ENCODE assay signal across 23 cellular contexts in the genomic region with DNA sequence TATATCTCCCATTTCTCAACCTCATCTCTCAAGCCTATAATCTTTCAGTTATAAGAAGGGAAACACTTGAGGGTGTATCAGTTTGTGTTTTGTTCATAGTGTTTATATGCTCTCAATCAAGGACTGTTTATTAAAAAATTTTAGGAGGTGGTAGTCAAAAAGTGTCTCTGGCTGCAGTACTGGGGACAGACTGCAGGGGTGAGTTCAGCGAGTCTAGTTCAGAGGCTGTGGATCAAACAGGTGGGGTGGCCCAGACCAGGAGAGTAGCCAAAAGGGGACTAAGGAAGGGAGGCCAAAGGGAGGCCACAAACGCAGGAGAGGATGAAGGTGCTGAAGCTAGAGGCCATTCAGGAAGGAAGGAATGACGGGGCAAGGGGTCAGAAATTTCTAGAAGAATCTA. TPM values are rescaled to one million over a fixed set of nuclear protein-coding genes. Genes with fewer than 3 reads are reported as not detected.
DNase-seq lines count a peak whose midpoint lies in the region; FAIRE-seq and TF ChIP-seq lines count a peak whose summit lies in the region.
"Had no signal": no experiment of that assay in that cellular context is flagged by ENCODE, and none has a peak within 500 bp of the region (broad histone marks: within the 10 kb centered on the region; RNA-seq: fewer than 3 reads in every experiment).

No MANE protein-coding gene starts in this region.

- no peak overlapping the region for H3K14ac ChIP-seq in H1 (ENCODE audit: insufficient read length)

- no peak overlapping the region for H2BK12ac ChIP-seq in H1 (ENCODE audit: low read depth, low read length)

- no peak overlapping the region for H2BK15ac ChIP-seq in H1 (ENCODE audit: low read length)

- peaks cover 3 to 5% of the 10 kb centered on the region in 2 experiments for H4K20me1 ChIP-seq in H1 (replicated peaks in 1 of 2; ENCODE audit: control insufficient read depth in 1 of 2, insufficient read depth in 2 of 2, low read length in 2 of 2)
- no peaks in the 10 kb centered on the region for H4K20me1 ChIP-seq in osteoblast (ENCODE audit: insufficient read depth, low read length)

- H2AFZ ChIP-seq in H1 (ENCODE audit: low read length) (no peak overlapping the region), osteoblast (ENCODE audit: low read length) (no peak overlapping the region)

- H3K9me3 ChIP-seq in H1 (ENCODE audit: insufficient read depth in 2 of 2, low read depth in 1 of 2, low read length in 1 of 2) (no peaks in the 10 kb centered on the region), osteoblast (ENCODE audit: low read depth, low read length) (no peaks in the 10 kb centered on the region), Peyer's patch (no peaks in the 10 kb centered on the region)
- H3K9me3 ChIP-seq: Caco-2, prostate gland, vagina had no signal

- peak overlapping the region; percentile 19; the same call in 1 of the 2 replicates for H4K8ac ChIP-seq in H1 (ENCODE audit: extremely low read depth, insufficient read depth, low read length)

- TF ChIP-seq CTCF in GM12874 (IDR thresholded peaks at IDR 0.05; ENCODE audit: insufficient read depth, low read depth, low read length): peak; percentile 22; the same call in 1 of the 2 replicates
- TF ChIP-seq CTCF in NB4 (IDR thresholded peaks at IDR 0.05; ENCODE audit: low read depth, low read length): peak; percentile 7
- TF ChIP-seq CTCF in H1 (IDR thresholded peaks at IDR 0.05; ENCODE audit: control extremely low read depth in 1 of 3, insufficient read depth in 1 of 3, low read depth in 1 of 3, low read length in 3 of 3): peak; percentile 22 to 40 (median 28); a peak in 3 of 4 replicates
- peak; percentile 23 for TF ChIP-seq CTCF in osteoblast (IDR thresholded peaks at IDR 0.05; ENCODE audit: extremely low read depth, low read depth, low read length)
- TF ChIP-seq CTCF in Peyer's patch (IDR thresholded peaks at IDR 0.05): no peak

- no peak overlapping the region for H3K18ac ChIP-seq in H1 (ENCODE audit: extremely low read depth, low read length)

- H3K4ac ChIP-seq in H1 (replicated peaks; ENCODE audit: insufficient read length, low read depth, low read length): no peak overlapping the region

- CTCF ChIA-PET in H1 (lab: Charles Lee; ENCODE audit: partially characterized antibody): interaction anchor here (0.7 to 2.1 kb wide), 23 partner anchors 9 to 239 kb away, joined by 3 to 13 read pairs (median 3); no protein-coding TSS in a partner anchor

- FAIRE-seq in H1 (lab: Jason Lieb, UNC): no peak
- FAIRE-seq: islet of Langerhans had no signal

- H3K27ac ChIP-seq in H1 (ENCODE audit: low read depth, low read length) (no peak overlapping the region), osteoblast (ENCODE audit: low read depth, low read length) (no peak overlapping the region), Peyer's patch (no peak overlapping the region)
- H3K27ac ChIP-seq: prostate gland, skin epidermis, vagina had no signal

- no peak for TF ChIP-seq EP300 in H1 (IDR thresholded peaks at IDR 0.05; ENCODE audit: borderline replicate concordance in 1 of 2, low read depth in 2 of 2, low read length in 2 of 2)

- H3K79me2 ChIP-seq in H1 (ENCODE audit: control insufficient read depth in 1 of 2, insufficient read depth in 2 of 2, low read length in 2 of 2): no peaks in the 10 kb centered on the region
- H3K79me2 ChIP-seq in osteoblast (ENCODE audit: insufficient read depth, low read length): no peaks in the 10 kb centered on the region

- H3K4me2 ChIP-seq in H1 (ENCODE audit: insufficient read depth in 1 of 2, low read depth in 2 of 2, low read length in 2 of 2) (no peak overlapping the region), osteoblast (ENCODE audit: insufficient read depth, low read length) (no peak overlapping the region)

- no peak overlapping the region for H2BK20ac ChIP-seq in H1 (ENCODE audit: low read length)

- no peak overlapping the region for H3K23ac ChIP-seq in H1 (ENCODE audit: insufficient read length)

- H2BK120ac ChIP-seq in H1 (replicated peaks; ENCODE audit: low read depth, low read length): no peak overlapping the region

- no peak overlapping the region for H2AK5ac ChIP-seq in H1 (ENCODE audit: low read depth, low read length)

- H3K9ac ChIP-seq in H1 (replicated peaks in 1 of 4; ENCODE audit: extremely low read depth in 1 of 4, low read depth in 3 of 4, low read length in 3 of 4): no peak overlapping the region

- WGBS in H1 (ENCODE audit: extremely low coverage in 1 of 2, insufficient coverage in 1 of 2, insufficient read length in 1 of 2, insufficient replicate concordance in 2 of 2, low coverage in 1 of 2, low lambda C conversion rate in 2 of 2, missing lambda C conversion rate in 1 of 2), 2 experiments: 85% methylated on average over 3 of the region's 3 CpGs; no CpG with 5 or more reads in 1 of the 2 experiments

- DNase-seq in NB4 (ENCODE audit: low read depth): no peak
- no peak for DNase-seq in H1 (ENCODE audit: low read depth in 1 of 2, low spot score in 2 of 2)
- DNase-seq in osteoblast (ENCODE audit: insufficient read length, low spot score, missing footprints): no peak
- no peak for DNase-seq in central memory CD4-positive, alpha-beta T cell
- DNase-seq in Peyer's patch: no peak
- no peak for DNase-seq in stimulated activated naive CD4-positive, alpha-beta T cell treated with Interleukin-2 at 50 U/mL for 16 hours (lab: John Stamatoyannopoulos, UW)
- DNase-seq: activated CD4-positive, alpha-beta T cell treated with anti-CD3 and anti-CD28 coated beads, Interleukin-2, amount 50 U/mL, for 48 hours; activated naive CD4-positive, alpha-beta T cell treated with anti-CD3 and anti-CD28 coated beads, Interleukin-2, amount 50 U/mL, for 16 hours; AML-193; Caco-2; mesendoderm; natural killer cell; NCI-H1436; stimulated activated CD4-positive, alpha-beta T cell treated with anti-CD3 and anti-CD28 coated beads, Interleukin-4, amount 100 ng/mL, for 24 hours; T-cell had no signal

- H3K56ac ChIP-seq in H1 (replicated peaks; ENCODE audit: insufficient read length, low read depth, low read length): no peak overlapping the region

- no peak overlapping the region for H4K5ac ChIP-seq in H1 (ENCODE audit: insufficient read length, low read depth, low read length)

- H3K4me1 ChIP-seq in H1 (replicated peaks in 1 of 4; ENCODE audit: control insufficient read depth in 3 of 4, insufficient read depth in 4 of 4, low read length in 3 of 4): peaks cover 0 to 7% (median 3%) of the 10 kb centered on the region in 4 experiments; a peak in 4 of 7 replicates
- H3K4me1 ChIP-seq in osteoblast (ENCODE audit: insufficient read depth, low read length): peaks cover 21% of the 10 kb centered on the region
- H3K4me1 ChIP-seq in Peyer's patch: no peaks in the 10 kb centered on the region
- H3K4me1 ChIP-seq: Caco-2, prostate gland, vagina had no signal

- H3K79me1 ChIP-seq in H1 (ENCODE audit: low read depth, low read length): no peaks in the 10 kb centered on the region; the same call in 1 of the 2 replicates

- no peak overlapping the region for H2BK5ac ChIP-seq in H1 (ENCODE audit: low read depth, low read length)

- no peaks in the 10 kb centered on the region for H3K23me2 ChIP-seq in H1 (ENCODE audit: low read depth, low read length)

- POLR2A ChIA-PET in H1 (lab: Charles Lee; ENCODE audit: partially characterized antibody): interaction anchor here (1.4 kb wide), 1 partner anchor 49 kb away, joined by 3 read pairs; no protein-coding TSS in a partner anchor

- H3K36me3 ChIP-seq in H1 (ENCODE audit: control insufficient read depth in 2 of 4, insufficient read depth in 4 of 4, low read length in 3 of 4): peaks cover 0 to 3% (median 0%) of the 10 kb centered on the region in 4 experiments; a peak in 2 of 8 replicates
- H3K36me3 ChIP-seq in osteoblast (ENCODE audit: insufficient read depth, low read length): no peaks in the 10 kb centered on the region
- H3K36me3 ChIP-seq in Peyer's patch: no peaks in the 10 kb centered on the region
- H3K36me3 ChIP-seq: prostate gland, vagina had no signal

- H3K27me3 ChIP-seq in H1 (replicated peaks in 1 of 4; ENCODE audit: control insufficient read depth in 3 of 4, extremely low read depth in 1 of 4, insufficient read depth in 3 of 4, low read length in 3 of 4): no peaks in the 10 kb centered on the region
- peaks cover 11% of the 10 kb centered on the region for H3K27me3 ChIP-seq in osteoblast (ENCODE audit: insufficient read depth, low read length)
- H3K27me3 ChIP-seq in Peyer's patch: no peaks in the 10 kb centered on the region
- H3K27me3 ChIP-seq: vagina had no signal

- H3K4me3 ChIP-seq in NB4 (ENCODE audit: low read depth, low read length): no peak overlapping the region
- H3K4me3 ChIP-seq in H1 (ENCODE audit: extremely low read depth in 1 of 4, insufficient read depth in 2 of 4, low read depth in 3 of 4, low read length in 4 of 4): no peak overlapping the region
- no peak overlapping the region for H3K4me3 ChIP-seq in osteoblast (ENCODE audit: insufficient read depth, low read length)
- H3K4me3 ChIP-seq in Peyer's patch: no peak overlapping the region
- H3K4me3 ChIP-seq: prostate gland, skin epidermis, vagina had no signal

- TF ChIP-seq POLR2A in NB4 (IDR thresholded peaks at IDR 0.05; ENCODE audit: extremely low read depth, insufficient read length): no peak
- no peak for TF ChIP-seq POLR2A in H1 (IDR thresholded peaks at IDR 0.05; ENCODE audit: control extremely low read depth in 1 of 2, low read depth in 2 of 2, low read length in 2 of 2)
- TF ChIP-seq POLR2A in Peyer's patch (IDR thresholded peaks at IDR 0.05): no peak

- TF ChIP-seq RAD21 in H1 (IDR thresholded peaks at IDR 0.05 in 1 of 2, conservative IDR thresholded peaks at IDR 0.05 in 1 of 2; ENCODE audit: low read depth in 2 of 2, low read length in 2 of 2): peak; percentile 5 to 25; a peak in 2 of 4 replicates

- no peak overlapping the region for H4K91ac ChIP-seq in H1 (replicated peaks; ENCODE audit: insufficient read length, low read length)

TF ChIP-seq in H1, 55 proteins besides CTCF, POLR2A, EP300 and RAD21 (continues in another document):
- TF ChIP-seq SP1 (IDR thresholded peaks at IDR 0.05; ENCODE audit: low read depth, low read length): no peak
- TF ChIP-seq BCL11A (IDR thresholded peaks at IDR 0.05; ENCODE audit: low read depth in 2 of 2, low read length in 2 of 2): no peak
- no peak for TF ChIP-seq RFX5 (IDR thresholded peaks at IDR 0.05; ENCODE audit: borderline replicate concordance, low read depth, low read length)
- no peak for TF ChIP-seq EGR1 (IDR thresholded peaks at IDR 0.05; ENCODE audit: borderline replicate concordance, low read depth, low read length)
- TF ChIP-seq TAF1 (IDR thresholded peaks at IDR 0.05; ENCODE audit: low read depth, low read length): no peak

RNA-seq across cellular contexts. Expression of a gene that starts 31.6 kb away (rescaled TPM):
- total RNA-seq in H1 (2021; fragmentation: NEBNext Ultra II Directional; extraction: Animal tissue kit (Norgen Biotek cat#: 25700)): 7.2 and 8.5 TPM in 2 replicates
- polyA plus RNA-seq in H1 (2011; rRNA removed): 8.4 and 10.1 TPM in 2 replicates
- polyA plus RNA-seq in H1 (2011; cell fraction: cytosol; rRNA removed): 6.4 TPM
- polyA plus RNA-seq in H1 (2011; cell fraction: nucleus; rRNA removed): 9.6 TPM
- 2.5 to 7.0 TPM (median 5.2 TPM) in 4 replicates for polyA plus RNA-seq in H1 (2012, experiment 1 of 2)
- polyA plus RNA-seq in H1 (2012, experiment 2 of 2): 2.4 TPM
- polyA plus RNA-seq in H1 (2013, experiment 1 of 2): 4.2 TPM
- 4.1 TPM for polyA plus RNA-seq in H1 (2013, experiment 2 of 2)
- polyA minus RNA-seq in H1 (2011; rRNA and poly(A)+ RNA removed): 3.8 and 4.5 TPM in 2 replicates
- 6.3 TPM for polyA minus RNA-seq in H1 (2011; cell fraction: cytosol; rRNA and poly(A)+ RNA removed)
- 8.6 TPM for polyA minus RNA-seq in H1 (2011; cell fraction: nucleus; rRNA and poly(A)+ RNA removed)
- not detected in 2 replicates for total RNA-seq in osteoblast
- total RNA-seq in Peyer's patch: not detected
- total RNA-seq: Caco-2, dermis microvascular lymphatic vessel endothelial cell, RPMI7951, subcutaneous adipose tissue, vagina had no signal

Comparison
In these comparisons a context has a peak if more than half of its experiments do, and no peak if none do; other contexts are left out.
1. CTCF ChIP-seq: peak in GM12874 (single experiment), NB4 (single experiment), H1 (3 of 3) and osteoblast (single experiment); none in Peyer's patch (0 of 6).